ENCODE assay signal across 15 cellular contexts in genomic region chr10:10726101-10726500, GRCh38.
"Had no signal": no experiment of that assay in that cellular context is flagged by ENCODE, and none has a peak within 500 bp of the region (broad histone marks: within the 10 kb centered on the region; RNA-seq: fewer than 3 reads in every experiment).

No MANE protein-coding gene starts in this region.

- H3K4me1 ChIP-seq: SJSA1 had no signal

- H3K9me3 ChIP-seq: SJSA1 had no signal

- H3K4me3 ChIP-seq: SJSA1, SK-N-MC had no signal

- H3K36me3 ChIP-seq: SJSA1 had no signal

- DNase-seq: KBM-7, MM.1S, NCI-H1092 treated with DMSO at 0.1 percent for 48 hours, NCI-H1436, NCI-H187, NCI-H2029 treated with DMSO at 0.1 percent for 48 hours, NCI-H2227 treated with DMSO at 0.1 percent for 48 hours, NCI-H524, NCI-H526 treated with DMSO at 0.1 percent for 48 hours, NCI-H748 treated with DMSO at 0.1 percent for 48 hours, Right ventricle myocardium superior, RPMI8226, SIG-M5 had no signal
